ENCODE assay signal across 27 cellular contexts in genomic region chr16:50605733-50606430, GRCh38. TPM values are rescaled to one million over a fixed set of nuclear protein-coding genes. Genes with fewer than 3 reads are reported as not detected.
DNase-seq lines count a peak whose midpoint lies in the region; ATAC-seq and TF ChIP-seq lines count a peak whose summit lies in the region.
"Had no signal": no experiment of that assay in that cellular context is flagged by ENCODE, and none has a peak within 500 bp of the region (broad histone marks: within the 10 kb centered on the region; RNA-seq: fewer than 3 reads in every experiment).

No MANE protein-coding gene starts in this region.

- WGBS in gastroesophageal sphincter (ENCODE audit: low coverage in 1 of 2), 2 donors, result 44 to 89% methylated on average over 9 to 12 of the region's 19 CpGs
- 85 to 91% (median 89%) methylated on average over 18 to 19 of the region's 19 CpGs for WGBS in stomach, 5 donors

- H3K9me3 ChIP-seq in ascending aorta, result no peaks in the 10 kb centered on the region
- H3K9me3 ChIP-seq in gastroesophageal sphincter, result no peaks in the 10 kb centered on the region
- no peaks in the 10 kb centered on the region for H3K9me3 ChIP-seq in stomach
- H3K9me3 ChIP-seq: A549, SK-N-SH had no signal

- H3K4me3 Mint-ChIP-seq in type B pancreatic cell, result no peak overlapping the region
- H3K4me3 Mint-ChIP-seq: B cell, CD14-positive monocyte had no signal

- H3K4me1 ChIP-seq in ascending aorta (peaks cover 31 to 48% of the 10 kb centered on the region in 2 donors), gastroesophageal sphincter (peaks cover 11 to 100% (median 42%) of the 10 kb centered on the region in 3 donors), rectal smooth muscle tissue (ENCODE audit: control insufficient read depth, insufficient read depth, low read length) (peaks cover 73% of the 10 kb centered on the region), stomach (peaks cover 34 to 73% (median 47%) of the 10 kb centered on the region in 4 donors)
- H3K4me1 ChIP-seq: A549 had no signal

- no peaks in the 10 kb centered on the region for H3K9me3 Mint-ChIP-seq in type B pancreatic cell

- TF ChIP-seq CTCF in ascending aorta (IDR thresholded peaks at IDR 0.05), result no peak
- TF ChIP-seq CTCF in gastroesophageal sphincter (IDR thresholded peaks at IDR 0.05), result no peak
- TF ChIP-seq CTCF in type B pancreatic cell (conservative IDR thresholded peaks at IDR 0.05), result no peak
- no peak for TF ChIP-seq CTCF in stomach (IDR thresholded peaks at IDR 0.05)

- DNase-seq in ascending aorta (ENCODE audit: low spot score in 2 of 2) (no peak), type B pancreatic cell (ENCODE audit: extremely low spot score, unreplicated experiment) (no peak), stomach (no peak), NCI-H1105 (lab: John Stamatoyannopoulos, UW) (no peak)
- DNase-seq: COR-L47; DMS 273 treated with DMSO at 0.1 percent for 48 hours; DMS79 treated with DMSO at 0.1 percent for 48 hours; H7; KBM-7; MM.1S; NCI-H1092; NCI-H1436 treated with DMSO at 0.1 percent for 48 hours; NCI-H1930; NCI-H510A treated with DMSO at 0.1 percent for 48 hours; NCI-H774; NK-92 treated with Interleukin-12 subunit alpha and Interleukin-12 subunit beta, amount 100 ng/mL, for 24 hours; SIG-M5; SK-N-SH had no signal

- TF ChIP-seq EP300 in gastroesophageal sphincter (IDR thresholded peaks at IDR 0.05) (no peak), stomach (IDR thresholded peaks at IDR 0.05) (no peak)

- no peak for ATAC-seq in gastroesophageal sphincter
- no peak for ATAC-seq in HG03460 (IDR thresholded peaks at IDR 0.05; ENCODE audit: unreplicated experiment)
- ATAC-seq: A549, GM12878 had no signal

- H3K4me3 ChIP-seq in ascending aorta (no peak overlapping the region), gastroesophageal sphincter (no peak overlapping the region), rectal smooth muscle tissue (ENCODE audit: low read length) (no peak overlapping the region), stomach (no peak overlapping the region)
- H3K4me3 ChIP-seq: A549, GM12878 had no signal

- H3K27me3 Mint-ChIP-seq in type B pancreatic cell, result no peaks in the 10 kb centered on the region
- H3K27me3 Mint-ChIP-seq: B cell had no signal

- H3K27ac ChIP-seq in ascending aorta (peak overlapping the region; percentile 85 to 93), gastroesophageal sphincter (peak overlapping the region in 3 of 4 donors; percentile 89 to 96 (median 91)), rectal smooth muscle tissue (ENCODE audit: low read depth, low read length) (peak overlapping the region; percentile 93), stomach (peak overlapping the region in 2 of 5 donors; percentile 39)
- H3K27ac ChIP-seq: A549, HL-60, RWPE1 had no signal

- H3K4me1 Mint-ChIP-seq in type B pancreatic cell (ENCODE audit: unreplicated experiment), result peaks cover 45% of the 10 kb centered on the region
- H3K4me1 Mint-ChIP-seq: B cell, CD14-positive monocyte had no signal

- no peaks in the 10 kb centered on the region for H3K36me3 Mint-ChIP-seq in type B pancreatic cell
- H3K36me3 Mint-ChIP-seq: CD14-positive monocyte had no signal

- intact Hi-C loops in ascending aorta (cut with DNase I), result loop anchor here (2.0 kb wide), 1 partner anchor 137 kb away; the partner anchor contains the start of gene CYLD
- intact Hi-C loops in stomach (cut with DNase I; ENCODE audit: low total_unique reads), result no loop called here

- no peak overlapping the region for H3K9ac ChIP-seq in rectal smooth muscle tissue (ENCODE audit: low read length)
- H3K9ac ChIP-seq: SK-N-SH had no signal

- H3K27me3 ChIP-seq in ascending aorta (no peaks in the 10 kb centered on the region), gastroesophageal sphincter (no peaks in the 10 kb centered on the region), rectal smooth muscle tissue (ENCODE audit: control insufficient read depth, insufficient read depth, low read length) (no peaks in the 10 kb centered on the region), stomach (no peaks in the 10 kb centered on the region)

- H3K36me3 ChIP-seq in ascending aorta (peaks cover 15 to 19% of the 10 kb centered on the region in 2 donors), gastroesophageal sphincter (no peaks in the 10 kb centered on the region), rectal smooth muscle tissue (ENCODE audit: control insufficient read depth, insufficient read depth, low read length) (no peaks in the 10 kb centered on the region), stomach (no peaks in the 10 kb centered on the region)

- TF ChIP-seq POLR2A in gastroesophageal sphincter (IDR thresholded peaks at IDR 0.05) (no peak), stomach (IDR thresholded peaks at IDR 0.05) (no peak)

- peak overlapping the region; percentile 42 for H3K27ac Mint-ChIP-seq in type B pancreatic cell
- H3K27ac Mint-ChIP-seq: B cell had no signal

RNA-seq across cellular contexts. Expression of gene NKD1, which starts 57.7 kb away (rescaled TPM):
- total RNA-seq in ascending aorta, result 33.2 TPM
- 10 to 100 TPM; 27.7 to 69.2 (median 48.7) TPM for total RNA-seq in gastroesophageal sphincter
- 33.8 and 43.2 TPM in 2 replicates for total RNA-seq in type B pancreatic cell (ENCODE audit: low replicate concordance)
- total RNA-seq in stomach, result 100 to 1,000 TPM in 1 of 5 donors, 1 to 10 TPM in 4; 1.2 to 284 (median 6.4) TPM
- polyA plus RNA-seq in stomach, result 1 to 10 TPM in 2 of 3 donors, under 1 TPM in 1; 0.44 to 2.0 (median 1.5) TPM
- polyA plus RNA-seq: CD14-positive monocyte had no signal
